ENCODE assay signal across 1 cellular context in genomic region chr9:124258765-124259272, GRCh38.
TF ChIP-seq lines count a peak whose summit lies in the region.

No MANE protein-coding gene starts in this region.

TF ChIP-seq in HEK293, 187 proteins besides CTCF, POLR2A, EP300 and RAD21 (continued from another document):
- no peak for TF ChIP-seq ZNF26 (tag by site-specific recombination; IDR thresholded peaks at IDR 0.05)
- TF ChIP-seq ZNF155 (tag by site-specific recombination; IDR thresholded peaks at IDR 0.05), result no peak
